Comparison of ENCODE assay signal across 1 cellular context in the genomic region with DNA sequence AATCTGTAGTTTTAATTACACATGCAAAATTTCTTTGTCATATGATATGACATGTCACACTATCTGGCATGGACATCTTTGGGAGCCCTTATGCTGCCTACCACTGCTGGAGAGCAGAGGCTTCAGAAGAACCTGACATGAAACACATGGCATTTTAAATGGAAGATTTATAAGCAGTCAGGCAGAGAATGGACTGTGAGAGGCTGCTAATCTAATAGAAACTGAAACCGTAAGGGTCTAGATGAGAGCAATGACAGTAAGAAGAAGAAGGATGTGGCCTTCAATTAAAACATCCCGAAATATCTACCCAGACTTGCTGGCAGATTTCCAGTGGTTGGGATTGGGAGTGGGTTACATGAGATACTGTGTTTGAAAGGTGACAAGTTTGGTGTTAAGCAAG.
TF ChIP-seq lines count a peak whose summit lies in the region.

No MANE protein-coding gene starts in this region.

TF ChIP-seq in GM12878, 131 proteins besides CTCF, POLR2A, EP300 and RAD21 (continued from another document):
- TF ChIP-seq, protein P1, sequence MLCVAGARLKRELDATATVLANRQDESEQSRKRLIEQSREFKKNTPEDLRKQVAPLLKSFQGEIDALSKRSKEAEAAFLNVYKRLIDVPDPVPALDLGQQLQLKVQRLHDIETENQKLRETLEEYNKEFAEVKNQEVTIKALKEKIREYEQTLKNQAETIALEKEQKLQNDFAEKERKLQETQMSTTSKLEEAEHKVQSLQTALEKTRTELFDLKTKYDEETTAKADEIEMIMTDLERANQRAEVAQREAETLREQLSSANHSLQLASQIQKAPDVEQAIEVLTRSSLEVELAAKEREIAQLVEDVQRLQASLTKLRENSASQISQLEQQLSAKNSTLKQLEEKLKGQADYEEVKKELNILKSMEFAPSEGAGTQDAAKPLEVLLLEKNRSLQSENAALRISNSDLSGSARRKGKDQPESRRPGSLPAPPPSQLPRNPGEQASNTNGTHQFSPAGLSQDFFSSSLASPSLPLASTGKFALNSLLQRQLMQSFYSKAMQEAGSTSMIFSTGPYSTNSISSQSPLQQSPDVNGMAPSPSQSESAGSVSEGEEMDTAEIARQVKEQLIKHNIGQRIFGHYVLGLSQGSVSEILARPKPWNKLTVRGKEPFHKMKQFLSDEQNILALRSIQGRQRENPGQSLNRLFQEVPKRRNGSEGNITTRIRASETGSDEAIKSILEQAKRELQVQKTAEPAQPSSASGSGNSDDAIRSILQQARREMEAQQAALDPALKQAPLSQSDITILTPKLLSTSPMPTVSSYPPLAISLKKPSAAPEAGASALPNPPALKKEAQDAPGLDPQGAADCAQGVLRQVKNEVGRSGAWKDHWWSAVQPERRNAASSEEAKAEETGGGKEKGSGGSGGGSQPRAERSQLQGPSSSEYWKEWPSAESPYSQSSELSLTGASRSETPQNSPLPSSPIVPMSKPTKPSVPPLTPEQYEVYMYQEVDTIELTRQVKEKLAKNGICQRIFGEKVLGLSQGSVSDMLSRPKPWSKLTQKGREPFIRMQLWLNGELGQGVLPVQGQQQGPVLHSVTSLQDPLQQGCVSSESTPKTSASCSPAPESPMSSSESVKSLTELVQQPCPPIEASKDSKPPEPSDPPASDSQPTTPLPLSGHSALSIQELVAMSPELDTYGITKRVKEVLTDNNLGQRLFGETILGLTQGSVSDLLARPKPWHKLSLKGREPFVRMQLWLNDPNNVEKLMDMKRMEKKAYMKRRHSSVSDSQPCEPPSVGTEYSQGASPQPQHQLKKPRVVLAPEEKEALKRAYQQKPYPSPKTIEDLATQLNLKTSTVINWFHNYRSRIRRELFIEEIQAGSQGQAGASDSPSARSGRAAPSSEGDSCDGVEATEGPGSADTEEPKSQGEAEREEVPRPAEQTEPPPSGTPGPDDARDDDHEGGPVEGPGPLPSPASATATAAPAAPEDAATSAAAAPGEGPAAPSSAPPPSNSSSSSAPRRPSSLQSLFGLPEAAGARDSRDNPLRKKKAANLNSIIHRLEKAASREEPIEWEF (IDR thresholded peaks at IDR 0.05; ENCODE audit: insufficient replicate concordance, low read depth, low read length), result no peak
- TF ChIP-seq MTA3 (IDR thresholded peaks at IDR 0.05; ENCODE audit: borderline replicate concordance, low read length) (no peak), ZSCAN29 (IDR thresholded peaks at IDR 0.05) (no peak), HDAC6 (IDR thresholded peaks at IDR 0.05; ENCODE audit: unreplicated experiment) (no peak), CHD4 (IDR thresholded peaks at IDR 0.05) (no peak), NFYA (IDR thresholded peaks at IDR 0.05; ENCODE audit: borderline replicate concordance, low read depth, low read length) (no peak), STAT3 (IDR thresholded peaks at IDR 0.05; ENCODE audit: low read depth, low read length) (no peak), NR2C1 (IDR thresholded peaks at IDR 0.05) (no peak), JUND (IDR thresholded peaks at IDR 0.05; ENCODE audit: low read depth, low read length) (no peak), KLF5 (IDR thresholded peaks at IDR 0.05; ENCODE audit: partially characterized antibody) (no peak)
TF ChIP-seq in GM12878: peak in this region for 0.
